ENCODE assay signal across 9 cellular contexts in genomic region chr2:233061007-233061590, GRCh38. TPM values are rescaled to one million over a fixed set of nuclear protein-coding genes. Genes with fewer than 3 reads are reported as not detected.
DNase-seq lines count a peak whose midpoint lies in the region; ATAC-seq and TF ChIP-seq lines count a peak whose summit lies in the region.
"Had no signal": no experiment of that assay in that cellular context is flagged by ENCODE, and none has a peak within 500 bp of the region (broad histone marks: within the 10 kb centered on the region; RNA-seq: fewer than 3 reads in every experiment).

No MANE protein-coding gene starts in this region.

- no peak overlapping the region for H2BK5ac ChIP-seq in H9 (ENCODE audit: insufficient read length, low read length)

- no peak overlapping the region for H4K8ac ChIP-seq in H9 (replicated peaks; ENCODE audit: insufficient read length, low read depth, low read length)

- H4K20me1 ChIP-seq in KMS-11 (ENCODE audit: insufficient read depth) = no peaks in the 10 kb centered on the region
- no peaks in the 10 kb centered on the region for H4K20me1 ChIP-seq in H9 (ENCODE audit: control insufficient read depth, insufficient read depth, insufficient read length)

- H2AK5ac ChIP-seq in H9 (ENCODE audit: insufficient read length, low read length) = no peak overlapping the region

- no peak overlapping the region for H3K56ac ChIP-seq in H9 (ENCODE audit: insufficient read length, low read depth, low read length)

- no peak overlapping the region for H4K5ac ChIP-seq in H9 (ENCODE audit: insufficient read length, low read depth, low read length)

- intact Hi-C loops in activated CD4-positive, alpha-beta T cell treated with anti-CD3 and anti-CD28 coated beads for 36 hours (cut with DNase I, micrococcal nuclease) = loop anchor here (1.0 to 5.0 kb wide), 6 partner anchors 21 to 291 kb away; partner anchors contain the start of genes ATG16L1 (in 2 of the 2) and DGKD (in 1 of the 2)

- H3K4me1 ChIP-seq in KMS-11 (ENCODE audit: low read depth, poor library complexity, severe bottlenecking) (peaks cover 18% of the 10 kb centered on the region), subcutaneous abdominal adipose tissue (ENCODE audit: control insufficient read depth in 5 of 5, insufficient read depth in 5 of 5, low read length in 5 of 5) (peaks cover 0 to 61% (median 41%) of the 10 kb centered on the region in 5 donors), H9 (ENCODE audit: insufficient read depth, low read length) (no peaks in the 10 kb centered on the region)

- DNase-seq in activated CD4-positive, alpha-beta T cell treated with anti-CD3 and anti-CD28 coated beads for 36 hours = peak; percentile 70
- no peak for DNase-seq in activated CD4-positive, alpha-beta T cell treated with anti-CD3 and anti-CD28 coated beads for 4 hours
- DNase-seq in endothelial cell (ENCODE audit: low spot score) (no peak), H9 (no peak), NCI-H146 treated with DMSO at 0.1 percent for 48 hours (lab: John Stamatoyannopoulos, UW; ENCODE audit: unreplicated experiment) (no peak)

- peak overlapping the region; percentile 90 for H3K27ac Mint-ChIP-seq in activated CD4-positive, alpha-beta T cell treated with anti-CD3 and anti-CD28 coated beads for 36 hours
- H3K27ac Mint-ChIP-seq in endothelial cell (ENCODE audit: unreplicated experiment) = peak overlapping the region; percentile 90
- peak overlapping the region in 1 of 3 experiments; percentile 19; a peak in 2 of 7 replicates for H3K27ac Mint-ChIP-seq in H9

- no peaks in the 10 kb centered on the region for H3K9me3 Mint-ChIP-seq in activated CD4-positive, alpha-beta T cell treated with anti-CD3 and anti-CD28 coated beads for 36 hours (ENCODE audit: low read depth)
- H3K9me3 Mint-ChIP-seq in endothelial cell (ENCODE audit: unreplicated experiment) (no peaks in the 10 kb centered on the region), H9 (no peaks in the 10 kb centered on the region; a peak in 1 of 5 replicates)

- H3K23ac ChIP-seq in H9 (ENCODE audit: insufficient read length, low read depth, low read length) = no peak overlapping the region

- H3K9ac ChIP-seq in KMS-11 = peak overlapping the region; percentile 72; the same call in 1 of the 2 replicates
- H3K9ac ChIP-seq in subcutaneous abdominal adipose tissue (ENCODE audit: low read length in 5 of 5) = peak overlapping the region in 4 of 5 donors; percentile 40 to 77 (median 66)
- no peak overlapping the region for H3K9ac ChIP-seq in H9 (ENCODE audit: extremely low read depth, insufficient read length, low read length)

- H3K18ac ChIP-seq in H9 (ENCODE audit: insufficient read length, low read depth, low read length) = no peak overlapping the region

- H2BK15ac ChIP-seq in H9 (ENCODE audit: low read depth, low read length) = no peak overlapping the region

- CTCF ChIA-PET in activated CD4-positive, alpha-beta T cell treated with anti-CD3 and anti-CD28 coated beads for 36 hours (lab: Charles Lee) = interaction anchor here (0.7 to 3.4 kb wide), 19 partner anchors 9 to 208 kb away, joined by 3 to 22 read pairs (median 4); no protein-coding TSS in a partner anchor

- H3K36me3 Mint-ChIP-seq in activated CD4-positive, alpha-beta T cell treated with anti-CD3 and anti-CD28 coated beads for 36 hours (ENCODE audit: low read depth) = peaks cover 7% of the 10 kb centered on the region
- peaks cover 8% of the 10 kb centered on the region for H3K36me3 Mint-ChIP-seq in endothelial cell (ENCODE audit: low read depth, unreplicated experiment)
- no peaks in the 10 kb centered on the region for H3K36me3 Mint-ChIP-seq in H9 (ENCODE audit: insufficient read depth in 1 of 3, low read depth in 3 of 3)

- H3K9me3 ChIP-seq in subcutaneous abdominal adipose tissue (ENCODE audit: control insufficient read depth in 5 of 5, low read length in 5 of 5) (no peaks in the 10 kb centered on the region), H9 (ENCODE audit: control insufficient read depth, low read depth, low read length) (no peaks in the 10 kb centered on the region)

- H3K79me2 ChIP-seq in KMS-11 (ENCODE audit: insufficient read depth, low read depth) (peaks cover 15% of the 10 kb centered on the region; the same call in 1 of the 2 replicates), H9 (ENCODE audit: insufficient read depth, low read length) (no peaks in the 10 kb centered on the region)

- POLR2A ChIA-PET in activated CD4-positive, alpha-beta T cell treated with anti-CD3 and anti-CD28 coated beads for 36 hours (lab: Charles Lee) = interaction anchor here (0.5 to 2.4 kb wide), 7 partner anchors 17 to 1383 kb away, joined by 3 to 29 read pairs (median 9); partner anchors contain the start of gene ATG16L1

- peak overlapping the region; percentile 76 for H3K4me2 ChIP-seq in KMS-11
- H3K4me2 ChIP-seq in H9 (ENCODE audit: insufficient read depth, insufficient read length, low read length) = no peak overlapping the region

- no peaks in the 10 kb centered on the region for H3K23me2 ChIP-seq in H9 (ENCODE audit: insufficient read length, low read depth, low read length, poor library complexity, severe bottlenecking)

- no peak overlapping the region for H4K91ac ChIP-seq in H9 (ENCODE audit: insufficient read length, low read depth, low read length)

- peak overlapping the region; percentile 85; the same call in 1 of the 2 replicates for H2AFZ ChIP-seq in KMS-11 (ENCODE audit: low read depth)
- H2AFZ ChIP-seq in H9 (ENCODE audit: low read length) = no peak overlapping the region

- no peak overlapping the region for H3K4ac ChIP-seq in H9 (ENCODE audit: low read depth, low read length)

- ATAC-seq in activated CD4-positive, alpha-beta T cell treated with anti-CD3 and anti-CD28 coated beads for 36 hours = peak; percentile 24
- no peak for ATAC-seq in GM18873 (IDR thresholded peaks at IDR 0.05; ENCODE audit: low FRiP score, unreplicated experiment)

- no peaks in the 10 kb centered on the region for H3K27me3 ChIP-seq in KMS-11 (ENCODE audit: insufficient read depth, low read depth)
- H3K27me3 ChIP-seq in subcutaneous abdominal adipose tissue (ENCODE audit: control insufficient read depth in 5 of 5, insufficient read depth in 4 of 5, low read length in 5 of 5) = peaks cover 0 to 4% (median 0%) of the 10 kb centered on the region in 5 donors
- H3K27me3 ChIP-seq in H9 (ENCODE audit: insufficient read depth, low read length) = no peaks in the 10 kb centered on the region

- H2BK120ac ChIP-seq in H9 (ENCODE audit: low read depth, low read length, poor library complexity, severe bottlenecking) = no peak overlapping the region

- no peaks in the 10 kb centered on the region for H3K79me1 ChIP-seq in H9 (ENCODE audit: insufficient read depth, low read depth, low read length, poor library complexity, severe bottlenecking)

- no peak overlapping the region for H3T11ph ChIP-seq in H9 (ENCODE audit: low read length)

- H3K27ac ChIP-seq in KMS-11 (peak overlapping the region; percentile 67), subcutaneous abdominal adipose tissue (ENCODE audit: low read depth, low read length) (peak overlapping the region; percentile 65), H9 (ENCODE audit: insufficient read length, low read depth, low read length) (no peak overlapping the region)

- TF ChIP-seq CTCF in KMS-11 (conservative IDR thresholded peaks at IDR 0.05; ENCODE audit: low read depth, low read length) (no peak; the same call in 1 of the 2 replicates), endothelial cell (IDR thresholded peaks at IDR 0.05; ENCODE audit: unreplicated experiment) (no peak), H9 (conservative IDR thresholded peaks at IDR 0.05) (no peak)

- H3K36me3 ChIP-seq in KMS-11 (ENCODE audit: insufficient read depth) = no peaks in the 10 kb centered on the region
- H3K36me3 ChIP-seq in subcutaneous abdominal adipose tissue (ENCODE audit: control insufficient read depth in 5 of 5, insufficient read depth in 5 of 5, low read length in 5 of 5) = no peaks in the 10 kb centered on the region

- H3K4me3 ChIP-seq in KMS-11 (IDR thresholded peaks at IDR 0.05; ENCODE audit: insufficient read depth, low read depth, low read length) = no peak overlapping the region
- H3K4me3 ChIP-seq in subcutaneous abdominal adipose tissue (ENCODE audit: low read depth in 1 of 5, low read length in 5 of 5) = peak overlapping the region; percentile 56 to 86 (median 76)

- H2BK20ac ChIP-seq in H9 (ENCODE audit: low read depth, low read length, poor library complexity, severe bottlenecking) = no peak overlapping the region

- H3K14ac ChIP-seq in H9 (ENCODE audit: insufficient read depth, low read length) = no peak overlapping the region

- peak overlapping the region; percentile 96 for H3K4me3 Mint-ChIP-seq in activated CD4-positive, alpha-beta T cell treated with anti-CD3 and anti-CD28 coated beads for 36 hours
- H3K4me3 Mint-ChIP-seq in endothelial cell (ENCODE audit: unreplicated experiment) (peak overlapping the region; percentile 89), H9 (no peak overlapping the region)

- no peaks in the 10 kb centered on the region for H3K27me3 Mint-ChIP-seq in activated CD4-positive, alpha-beta T cell treated with anti-CD3 and anti-CD28 coated beads for 36 hours
- peaks cover 12% of the 10 kb centered on the region for H3K27me3 Mint-ChIP-seq in endothelial cell (ENCODE audit: unreplicated experiment)
- peaks cover under 1% of the 10 kb centered on the region; the same call in 1 of the 2 replicates for H3K27me3 Mint-ChIP-seq in H9 (ENCODE audit: low read depth)

- WGBS in H9 (ENCODE audit: extremely low coverage, insufficient read length, low lambda C conversion rate) = no CpG with 5 or more reads among the region's 10 CpGs

- no peak overlapping the region for H2BK12ac ChIP-seq in H9 (ENCODE audit: insufficient read length, low read depth, low read length)

- peaks cover 33% of the 10 kb centered on the region for H3K4me1 Mint-ChIP-seq in activated CD4-positive, alpha-beta T cell treated with anti-CD3 and anti-CD28 coated beads for 36 hours
- H3K4me1 Mint-ChIP-seq in endothelial cell (ENCODE audit: unreplicated experiment) = peaks cover 47% of the 10 kb centered on the region
- peaks cover 12 to 25% of the 10 kb centered on the region in 2 experiments for H3K4me1 Mint-ChIP-seq in H9

RNA-seq across cellular contexts. Expression of gene INPP5D, which starts 1.0 kb away (rescaled TPM):
- total RNA-seq in activated CD4-positive, alpha-beta T cell treated with anti-CD3 and anti-CD28 coated beads for 36 hours = 10 to 100 TPM; 40.5 to 53.4 TPM
- 79.2 TPM for total RNA-seq in endothelial cell (ENCODE audit: unreplicated experiment)
- total RNA-seq in H9 (2021) = 12.7 and 13.1 TPM in 2 replicates

RNA-seq across cellular contexts. Expression of gene NEU2, which starts 28.6 kb away (rescaled TPM):
- not detected for total RNA-seq in activated CD4-positive, alpha-beta T cell treated with anti-CD3 and anti-CD28 coated beads for 36 hours
- not detected for total RNA-seq in endothelial cell (ENCODE audit: unreplicated experiment)
- total RNA-seq in H9 (2021) = not detected in 2 replicates
- total RNA-seq: glomerular endothelial cell had no signal

RNA-seq across cellular contexts. Expression of gene NGEF, which starts 48.0 kb away (rescaled TPM):
- total RNA-seq in activated CD4-positive, alpha-beta T cell treated with anti-CD3 and anti-CD28 coated beads for 36 hours = 1 to 10 TPM; 1.5 to 2.0 TPM
- 1.4 TPM for total RNA-seq in endothelial cell (ENCODE audit: unreplicated experiment)
- 1.9 and 2.2 TPM in 2 replicates for total RNA-seq in H9 (2021)

Comparison
In these comparisons a context has a peak if more than half of its experiments do, and no peak if none do; other contexts are left out.
1. H3K4me3 Mint-ChIP-seq: peak in activated CD4-positive, alpha-beta T cell treated with anti-CD3 and anti-CD28 coated beads for 36 hours (single experiment) and endothelial cell (single experiment); none in H9 (0 of 2).